Comparison of ENCODE assay signal across 1 cellular context in the genomic region with DNA sequence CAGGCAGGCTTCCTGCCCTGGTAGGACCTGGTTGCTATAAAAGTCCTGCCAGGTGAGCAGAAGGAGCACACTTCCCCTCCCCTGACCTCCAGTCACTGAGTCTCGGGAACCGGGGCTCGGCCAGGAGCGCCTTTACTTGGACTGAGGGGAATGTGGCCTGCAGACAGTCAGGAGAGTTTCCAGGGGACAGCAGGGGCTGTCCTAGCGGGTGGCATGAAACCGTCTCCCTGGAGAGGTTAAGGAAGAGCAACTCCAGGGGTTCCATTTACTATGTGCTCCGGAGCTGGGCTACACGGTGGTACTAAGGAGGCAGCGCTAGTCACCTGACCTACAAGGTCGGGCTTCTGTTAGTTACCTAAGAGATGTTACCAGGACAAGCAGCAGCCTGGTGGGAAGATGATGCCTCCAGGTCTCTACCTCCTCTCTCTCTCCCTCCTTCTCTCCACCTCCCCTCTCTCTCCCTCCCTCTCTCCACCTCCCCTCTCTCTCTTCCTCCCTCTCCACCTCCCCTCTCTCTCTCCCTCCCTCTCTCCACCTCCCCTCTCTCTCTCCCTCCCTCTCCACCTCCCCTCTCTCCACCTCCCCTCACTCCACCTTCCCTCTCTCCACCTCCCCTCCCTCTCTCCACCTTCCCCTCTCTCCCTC.
A peak's percentile ranks its signal among the peaks of the same experiment; 100 is the strongest.
TF ChIP-seq lines count a peak whose summit lies in the region.

No MANE protein-coding gene starts in this region.

TF ChIP-seq in K562, 482 proteins besides CTCF, POLR2A, EP300 and RAD21:
- TF ChIP-seq RBM22 (IDR thresholded peaks at IDR 0.05; ENCODE audit: low read depth, low read length, poor library complexity, severe bottlenecking): peak; percentile 82
- no peak for TF ChIP-seq SLC30A9 (CRISPR knock-in tag; IDR thresholded peaks at IDR 0.05)
- TF ChIP-seq BRCA1 (IDR thresholded peaks at IDR 0.05): no peak
- no peak for TF ChIP-seq BRCA1 (CRISPR knock-in tag; IDR thresholded peaks at IDR 0.05)
- 0 out of 2 replicates have a peak, but pooled peaks have one; percentile 53 for TF ChIP-seq RBM14 (IDR thresholded peaks at IDR 0.05; ENCODE audit: borderline replicate concordance, insufficient read depth, low read depth, low read length)
- TF ChIP-seq ZNF311 (CRISPR knock-in tag; IDR thresholded peaks at IDR 0.05): no peak
- no peak for TF ChIP-seq SMAD3 (CRISPR knock-in tag; conservative IDR thresholded peaks at IDR 0.05)
- no peak for TF ChIP-seq TEAD2 (tag; IDR thresholded peaks at IDR 0.05)
- peak; percentile 66 for TF ChIP-seq HNRNPK (IDR thresholded peaks at IDR 0.05; ENCODE audit: low read depth, low read length, poor library complexity, severe bottlenecking)
- TF ChIP-seq RBM39 (optimal IDR thresholded peaks at IDR 0.05; ENCODE audit: low read depth, low read length): peak; percentile 69
- TF ChIP-seq MXD1 (CRISPR knock-in tag; IDR thresholded peaks at IDR 0.05; ENCODE audit: borderline replicate concordance, poor library complexity, severe bottlenecking): no peak
- TF ChIP-seq PTBP1 (IDR thresholded peaks at IDR 0.05; ENCODE audit: low read depth, low read length): 0 out of 2 replicates have a peak, but pooled peaks have one; percentile 84
- no peak for TF ChIP-seq NBN (IDR thresholded peaks at IDR 0.05; ENCODE audit: low read depth)
- TF ChIP-seq, protein P1, sequence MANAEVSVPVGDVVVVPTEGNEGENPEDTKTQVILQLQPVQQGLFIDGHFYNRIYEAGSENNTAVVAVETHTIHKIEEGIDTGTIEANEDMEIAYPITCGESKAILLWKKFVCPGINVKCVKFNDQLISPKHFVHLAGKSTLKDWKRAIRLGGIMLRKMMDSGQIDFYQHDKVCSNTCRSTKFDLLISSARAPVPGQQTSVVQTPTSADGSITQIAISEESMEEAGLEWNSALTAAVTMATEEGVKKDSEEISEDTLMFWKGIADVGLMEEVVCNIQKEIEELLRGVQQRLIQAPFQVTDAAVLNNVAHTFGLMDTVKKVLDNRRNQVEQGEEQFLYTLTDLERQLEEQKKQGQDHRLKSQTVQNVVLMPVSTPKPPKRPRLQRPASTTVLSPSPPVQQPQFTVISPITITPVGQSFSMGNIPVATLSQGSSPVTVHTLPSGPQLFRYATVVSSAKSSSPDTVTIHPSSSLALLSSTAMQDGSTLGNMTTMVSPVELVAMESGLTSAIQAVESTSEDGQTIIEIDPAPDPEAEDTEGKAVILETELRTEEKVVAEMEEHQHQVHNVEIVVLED (CRISPR knock-in tag; IDR thresholded peaks at IDR 0.05): no peak
- TF ChIP-seq, protein P2, sequence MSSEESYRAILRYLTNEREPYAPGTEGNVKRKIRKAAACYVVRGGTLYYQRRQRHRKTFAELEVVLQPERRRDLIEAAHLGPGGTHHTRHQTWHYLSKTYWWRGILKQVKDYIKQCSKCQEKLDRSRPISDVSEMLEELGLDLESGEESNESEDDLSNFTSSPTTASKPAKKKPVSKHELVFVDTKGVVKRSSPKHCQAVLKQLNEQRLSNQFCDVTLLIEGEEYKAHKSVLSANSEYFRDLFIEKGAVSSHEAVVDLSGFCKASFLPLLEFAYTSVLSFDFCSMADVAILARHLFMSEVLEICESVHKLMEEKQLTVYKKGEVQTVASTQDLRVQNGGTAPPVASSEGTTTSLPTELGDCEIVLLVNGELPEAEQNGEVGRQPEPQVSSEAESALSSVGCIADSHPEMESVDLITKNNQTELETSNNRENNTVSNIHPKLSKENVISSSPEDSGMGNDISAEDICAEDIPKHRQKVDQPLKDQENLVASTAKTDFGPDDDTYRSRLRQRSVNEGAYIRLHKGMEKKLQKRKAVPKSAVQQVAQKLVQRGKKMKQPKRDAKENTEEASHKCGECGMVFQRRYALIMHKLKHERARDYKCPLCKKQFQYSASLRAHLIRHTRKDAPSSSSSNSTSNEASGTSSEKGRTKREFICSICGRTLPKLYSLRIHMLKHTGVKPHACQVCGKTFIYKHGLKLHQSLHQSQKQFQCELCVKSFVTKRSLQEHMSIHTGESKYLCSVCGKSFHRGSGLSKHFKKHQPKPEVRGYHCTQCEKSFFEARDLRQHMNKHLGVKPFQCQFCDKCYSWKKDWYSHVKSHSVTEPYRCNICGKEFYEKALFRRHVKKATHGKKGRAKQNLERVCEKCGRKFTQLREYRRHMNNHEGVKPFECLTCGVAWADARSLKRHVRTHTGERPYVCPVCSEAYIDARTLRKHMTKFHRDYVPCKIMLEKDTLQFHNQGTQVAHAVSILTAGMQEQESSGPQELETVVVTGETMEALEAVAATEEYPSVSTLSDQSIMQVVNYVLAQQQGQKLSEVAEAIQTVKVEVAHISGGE (CRISPR knock-in tag; IDR thresholded peaks at IDR 0.05): no peak
- no peak for TF ChIP-seq RHOXF2B (CRISPR knock-in tag; conservative IDR thresholded peaks at IDR 0.05)
- TF ChIP-seq CREBBP (IDR thresholded peaks at IDR 0.05; ENCODE audit: low read depth, low read length): peak; percentile 42
- peak; percentile 87 for TF ChIP-seq SRSF7 (optimal IDR thresholded peaks at IDR 0.05; ENCODE audit: low read depth, low read length)
- no peak for TF ChIP-seq TCF3 (CRISPR knock-in tag; IDR thresholded peaks at IDR 0.05)
- TF ChIP-seq PCBP2 (IDR thresholded peaks at IDR 0.05; ENCODE audit: low read depth, low read length, poor library complexity, severe bottlenecking): peak; percentile 97
- TF ChIP-seq KLF1 (tag; IDR thresholded peaks at IDR 0.05): no peak
- no peak for TF ChIP-seq ZNF398 (CRISPR knock-in tag; IDR thresholded peaks at IDR 0.05)
- TF ChIP-seq PCBP1 (IDR thresholded peaks at IDR 0.05; ENCODE audit: low read depth, low read length, poor library complexity, severe bottlenecking): peak; percentile 88
- TF ChIP-seq ELK3 (CRISPR knock-in tag; IDR thresholded peaks at IDR 0.05): no peak
- no peak for TF ChIP-seq SRF (CRISPR knock-in tag; IDR thresholded peaks at IDR 0.05)
- TF ChIP-seq, protein P3, sequence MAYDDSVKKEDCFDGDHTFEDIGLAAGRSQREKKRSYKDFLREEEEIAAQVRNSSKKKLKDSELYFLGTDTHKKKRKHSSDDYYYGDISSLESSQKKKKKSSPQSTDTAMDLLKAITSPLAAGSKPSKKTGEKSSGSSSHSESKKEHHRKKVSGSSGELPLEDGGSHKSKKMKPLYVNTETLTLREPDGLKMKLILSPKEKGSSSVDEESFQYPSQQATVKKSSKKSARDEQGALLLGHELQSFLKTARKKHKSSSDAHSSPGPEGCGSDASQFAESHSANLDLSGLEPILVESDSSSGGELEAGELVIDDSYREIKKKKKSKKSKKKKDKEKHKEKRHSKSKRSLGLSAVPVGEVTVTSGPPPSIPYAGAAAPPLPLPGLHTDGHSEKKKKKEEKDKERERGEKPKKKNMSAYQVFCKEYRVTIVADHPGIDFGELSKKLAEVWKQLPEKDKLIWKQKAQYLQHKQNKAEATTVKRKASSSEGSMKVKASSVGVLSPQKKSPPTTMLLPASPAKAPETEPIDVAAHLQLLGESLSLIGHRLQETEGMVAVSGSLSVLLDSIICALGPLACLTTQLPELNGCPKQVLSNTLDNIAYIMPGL (CRISPR knock-in tag; IDR thresholded peaks at IDR 0.05): no peak
